1 cellular context compared by ENCODE assay signal in the genomic region with DNA sequence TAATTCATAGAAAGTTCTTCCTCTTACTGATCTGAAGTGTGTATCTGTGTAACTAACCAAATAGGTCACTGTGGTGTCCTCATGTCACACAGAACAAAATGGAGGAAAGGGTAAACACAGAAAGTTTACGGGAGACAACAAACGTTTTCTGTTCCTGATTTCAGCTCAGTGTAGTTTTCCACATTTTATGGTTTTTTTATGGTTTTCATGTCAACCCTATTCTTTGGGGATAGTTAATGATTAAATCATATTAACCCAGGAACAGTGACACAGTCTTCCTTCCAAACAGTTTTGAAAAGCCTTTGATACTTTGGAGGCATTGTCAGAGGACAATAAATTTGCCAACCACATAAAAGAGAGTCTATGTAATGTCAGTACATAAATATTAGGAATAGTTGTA.
TF ChIP-seq lines count a peak whose summit lies in the region.

No MANE protein-coding gene starts in this region.

TF ChIP-seq in HepG2, 621 proteins besides CTCF, POLR2A, EP300 and RAD21 (continued from another document):
- TF ChIP-seq SOX13 (IDR thresholded peaks at IDR 0.05) (no peak), SOX13 (CRISPR knock-in tag; conservative IDR thresholded peaks at IDR 0.05 in 1 of 2, IDR thresholded peaks at IDR 0.05 in 1 of 2) (peak in 1 of 2 experiments; percentile 86; a peak in 2 of 4 replicates), FOXP1 (IDR thresholded peaks at IDR 0.05) (no peak), FOXP1 (CRISPR knock-in tag; IDR thresholded peaks at IDR 0.05) (peak; percentile 68), CREM (IDR thresholded peaks at IDR 0.05) (0 out of 2 replicates have a peak, but pooled peaks have one; percentile 21), CREM (CRISPR knock-in tag; IDR thresholded peaks at IDR 0.05) (no peak), RXRB (CRISPR knock-in tag; IDR thresholded peaks at IDR 0.05; ENCODE audit: borderline replicate concordance) (peak; percentile 37; the same call in 1 of the 2 replicates), TCF7 (IDR thresholded peaks at IDR 0.05; ENCODE audit: low read depth) (peak; percentile 58), NFIC (IDR thresholded peaks at IDR 0.05; ENCODE audit: low read length) (0 out of 2 replicates have a peak, but pooled peaks have one; percentile 23), ZKSCAN5 (CRISPR knock-in tag; IDR thresholded peaks at IDR 0.05) (no peak), MYC (CRISPR knock-in tag; IDR thresholded peaks at IDR 0.05; ENCODE audit: borderline replicate concordance) (no peak), BCL6 (CRISPR knock-in tag; IDR thresholded peaks at IDR 0.05) (peak; percentile 69; the same call in 1 of the 2 replicates), SOX6 (IDR thresholded peaks at IDR 0.05) (no peak), SOX6 (CRISPR knock-in tag; IDR thresholded peaks at IDR 0.05) (peak; percentile 47; the same call in 1 of the 2 replicates), FOXA1 (IDR thresholded peaks at IDR 0.05) (no peak), FOXA1 (CRISPR knock-in tag; IDR thresholded peaks at IDR 0.05) (peak; percentile 38; the same call in 1 of the 2 replicates)
- TF ChIP-seq, protein P1, sequence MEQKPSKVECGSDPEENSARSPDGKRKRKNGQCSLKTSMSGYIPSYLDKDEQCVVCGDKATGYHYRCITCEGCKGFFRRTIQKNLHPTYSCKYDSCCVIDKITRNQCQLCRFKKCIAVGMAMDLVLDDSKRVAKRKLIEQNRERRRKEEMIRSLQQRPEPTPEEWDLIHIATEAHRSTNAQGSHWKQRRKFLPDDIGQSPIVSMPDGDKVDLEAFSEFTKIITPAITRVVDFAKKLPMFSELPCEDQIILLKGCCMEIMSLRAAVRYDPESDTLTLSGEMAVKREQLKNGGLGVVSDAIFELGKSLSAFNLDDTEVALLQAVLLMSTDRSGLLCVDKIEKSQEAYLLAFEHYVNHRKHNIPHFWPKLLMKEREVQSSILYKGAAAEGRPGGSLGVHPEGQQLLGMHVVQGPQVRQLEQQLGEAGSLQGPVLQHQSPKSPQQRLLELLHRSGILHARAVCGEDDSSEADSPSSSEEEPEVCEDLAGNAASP (CRISPR knock-in tag; IDR thresholded peaks at IDR 0.05; ENCODE audit: borderline replicate concordance): peak; percentile 81; the same call in 1 of the 2 replicates
- TF ChIP-seq, protein P2, sequence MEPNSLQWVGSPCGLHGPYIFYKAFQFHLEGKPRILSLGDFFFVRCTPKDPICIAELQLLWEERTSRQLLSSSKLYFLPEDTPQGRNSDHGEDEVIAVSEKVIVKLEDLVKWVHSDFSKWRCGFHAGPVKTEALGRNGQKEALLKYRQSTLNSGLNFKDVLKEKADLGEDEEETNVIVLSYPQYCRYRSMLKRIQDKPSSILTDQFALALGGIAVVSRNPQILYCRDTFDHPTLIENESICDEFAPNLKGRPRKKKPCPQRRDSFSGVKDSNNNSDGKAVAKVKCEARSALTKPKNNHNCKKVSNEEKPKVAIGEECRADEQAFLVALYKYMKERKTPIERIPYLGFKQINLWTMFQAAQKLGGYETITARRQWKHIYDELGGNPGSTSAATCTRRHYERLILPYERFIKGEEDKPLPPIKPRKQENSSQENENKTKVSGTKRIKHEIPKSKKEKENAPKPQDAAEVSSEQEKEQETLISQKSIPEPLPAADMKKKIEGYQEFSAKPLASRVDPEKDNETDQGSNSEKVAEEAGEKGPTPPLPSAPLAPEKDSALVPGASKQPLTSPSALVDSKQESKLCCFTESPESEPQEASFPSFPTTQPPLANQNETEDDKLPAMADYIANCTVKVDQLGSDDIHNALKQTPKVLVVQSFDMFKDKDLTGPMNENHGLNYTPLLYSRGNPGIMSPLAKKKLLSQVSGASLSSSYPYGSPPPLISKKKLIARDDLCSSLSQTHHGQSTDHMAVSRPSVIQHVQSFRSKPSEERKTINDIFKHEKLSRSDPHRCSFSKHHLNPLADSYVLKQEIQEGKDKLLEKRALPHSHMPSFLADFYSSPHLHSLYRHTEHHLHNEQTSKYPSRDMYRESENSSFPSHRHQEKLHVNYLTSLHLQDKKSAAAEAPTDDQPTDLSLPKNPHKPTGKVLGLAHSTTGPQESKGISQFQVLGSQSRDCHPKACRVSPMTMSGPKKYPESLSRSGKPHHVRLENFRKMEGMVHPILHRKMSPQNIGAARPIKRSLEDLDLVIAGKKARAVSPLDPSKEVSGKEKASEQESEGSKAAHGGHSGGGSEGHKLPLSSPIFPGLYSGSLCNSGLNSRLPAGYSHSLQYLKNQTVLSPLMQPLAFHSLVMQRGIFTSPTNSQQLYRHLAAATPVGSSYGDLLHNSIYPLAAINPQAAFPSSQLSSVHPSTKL (CRISPR knock-in tag; IDR thresholded peaks at IDR 0.05): peak; percentile 54; the same call in 1 of the 2 replicates
- TF ChIP-seq, protein P3, sequence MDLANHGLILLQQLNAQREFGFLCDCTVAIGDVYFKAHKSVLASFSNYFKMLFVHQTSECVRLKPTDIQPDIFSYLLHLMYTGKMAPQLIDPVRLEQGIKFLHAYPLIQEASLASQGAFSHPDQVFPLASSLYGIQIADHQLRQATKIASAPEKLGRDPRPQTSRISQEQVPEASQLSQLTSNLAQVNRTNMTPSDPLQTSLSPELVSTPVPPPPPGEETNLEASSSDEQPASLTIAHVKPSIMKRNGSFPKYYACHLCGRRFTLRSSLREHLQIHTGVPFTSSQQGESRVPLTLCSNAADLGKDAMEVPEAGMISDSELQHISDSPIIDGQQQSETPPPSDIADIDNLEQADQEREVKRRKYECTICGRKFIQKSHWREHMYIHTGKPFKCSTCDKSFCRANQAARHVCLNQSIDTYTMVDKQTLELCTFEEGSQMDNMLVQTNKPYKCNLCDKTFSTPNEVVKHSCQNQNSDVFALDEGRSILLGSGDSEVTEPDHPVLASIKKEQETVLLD (CRISPR knock-in tag; IDR thresholded peaks at IDR 0.05; ENCODE audit: low read depth): no peak
